ENCODE assay signal across 1 cellular context in genomic region chr7:155270876-155271275, GRCh38.
TF ChIP-seq lines count a peak whose summit lies in the region.

No MANE protein-coding gene starts in this region.

TF ChIP-seq in HepG2, 621 proteins besides CTCF, POLR2A, EP300 and RAD21:
- TF ChIP-seq ZBTB25 (CRISPR knock-in tag; IDR thresholded peaks at IDR 0.05) (no peak), ZXDC (CRISPR knock-in tag; IDR thresholded peaks at IDR 0.05) (no peak), KAT8 (CRISPR knock-in tag; IDR thresholded peaks at IDR 0.05) (no peak)
TF ChIP-seq in HepG2: peak in this region for 0.
